In genomic region chr19:40333083-40333482, GRCh38 we compare ENCODE assay signal across 12 cellular contexts. TPM values are rescaled to one million over a fixed set of nuclear protein-coding genes. Genes with fewer than 3 reads are reported as not detected.
"Had no signal": no experiment of that assay in that cellular context is flagged by ENCODE, and none has a peak within 500 bp of the region (broad histone marks: within the 10 kb centered on the region; RNA-seq: fewer than 3 reads in every experiment).

No MANE protein-coding gene starts in this region.

RNA-seq across cellular contexts. Expression of gene HIPK4, which starts 56.9 kb away (rescaled TPM):
- total RNA-seq: activated CD4-positive, alpha-beta memory T cell treated with anti-CD3 and anti-CD28 coated beads for 36 hours; activated CD4-positive, alpha-beta T cell treated with anti-CD3 and anti-CD28 coated beads, Interleukin-2, amount 10 ng/mL, durations not matched to agents 24 days and 14 days; activated CD8-positive, alpha-beta T cell treated with anti-CD3 and anti-CD28 coated beads for 36 hours; activated naive CD4-positive, alpha-beta T cell treated with anti-CD3 and anti-CD28 coated beads for 36 hours; activated naive CD4-positive, alpha-beta T cell treated with anti-CD3 and anti-CD28 coated beads, Interleukin-2, amount 50 U/mL, for 72 hours; activated naive CD8-positive, alpha-beta T cell treated with anti-CD3 and anti-CD28 coated beads for 36 hours; activated T-helper 1 cell treated with anti-CD3 and anti-CD28 coated beads, Interleukin-12 subunit alpha, Interleukin-12 subunit beta, Interleukin-2, Interleukin-4 antibody, amounts not matched to agents 30 ng/mL and 10 ng/mL and 1 ng/mL, durations not matched to agents 14 hours and 24 hours and 36 hours; activated T-helper 17 cell treated with anti-CD3 and anti-CD28 coated beads, Interleukin-2, amount 50 U/mL, for 72 hours; ascending aorta; T-helper 1 cell treated with Interleukin-12 subunit alpha and Interleukin-12 subunit beta and Interleukin-4 antibody, amounts not matched to agents 30 ng/mL and 1 ng/mL, for 36 hours; T-helper 17 cell; T-helper 2 cell treated with Interferon-gamma antibody and Interleukin-4, amounts not matched to agents 100 ng/mL and 5 ng/mL, for 36 hours had no signal
